In the genomic region with DNA sequence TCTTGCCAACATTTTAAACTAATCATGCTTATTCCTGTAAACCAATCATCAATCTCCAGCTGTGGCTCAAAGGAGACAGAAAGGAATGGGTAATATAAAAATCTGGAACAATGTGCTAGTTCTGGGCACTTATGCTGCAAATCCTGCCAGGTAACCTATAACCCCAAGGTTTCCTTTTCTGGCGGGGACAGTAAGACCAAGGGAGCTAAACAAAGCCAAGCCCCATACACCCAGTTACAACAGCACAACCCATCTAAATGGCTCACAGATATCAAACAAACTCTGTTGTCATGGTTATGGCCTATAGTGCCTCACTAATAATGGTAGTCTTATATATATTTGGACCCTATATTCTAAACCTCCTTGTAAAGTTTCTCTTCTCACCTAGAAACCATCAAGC, we compare ENCODE assay signal across 15 cellular contexts.
"Had no signal": no experiment of that assay in that cellular context is flagged by ENCODE, and none has a peak within 500 bp of the region (broad histone marks: within the 10 kb centered on the region; RNA-seq: fewer than 3 reads in every experiment).

No MANE protein-coding gene starts in this region.

- H3K4me1 Mint-ChIP-seq: activated CD4-positive, alpha-beta T cell treated with anti-CD3 and anti-CD28 coated beads, Interleukin-2, amount 10 ng/mL, durations not matched to agents 7 days and 5 days; stimulated activated effector memory CD8-positive, alpha-beta T cell treated with anti-CD3 and anti-CD28 coated beads, Interleukin-12 subunit alpha, Interleukin-12 subunit beta, amount 100 ng/mL, for 72 hours had no signal

- DNase-seq: activated CD4-positive, alpha-beta T cell treated with anti-CD3 and anti-CD28 coated beads, Interleukin-2, amount 10 ng/mL, durations not matched to agents 7 days and 5 days; activated CD4-positive, CD25-positive, alpha-beta regulatory T cell; activated effector memory CD4-positive, alpha-beta T cell treated with anti-CD3 and anti-CD28 coated beads, Interleukin-2, amount 50 U/mL, for 16 hours; caudate nucleus; colonic mucosa; effector memory CD4-positive, alpha-beta T cell; erythroblast; SK-N-SH; small intestine; substantia nigra; trophoblast cell had no signal

- ATAC-seq: stimulated activated effector memory CD8-positive, alpha-beta T cell treated with anti-CD3 and anti-CD28 coated beads, Interleukin-12 subunit alpha, Interleukin-12 subunit beta, amount 100 ng/mL, for 72 hours had no signal

- H3K4me3 ChIP-seq: colonic mucosa, hepatocyte, right atrium auricular region had no signal

- FAIRE-seq: small intestine, TTC549 had no signal

- H3K79me2 ChIP-seq: hepatocyte had no signal

- H3K27ac Mint-ChIP-seq: activated CD4-positive, alpha-beta T cell treated with anti-CD3 and anti-CD28 coated beads, Interleukin-2, amount 10 ng/mL, durations not matched to agents 7 days and 5 days; stimulated activated effector memory CD8-positive, alpha-beta T cell treated with anti-CD3 and anti-CD28 coated beads, Interleukin-12 subunit alpha, Interleukin-12 subunit beta, amount 100 ng/mL, for 72 hours had no signal

- H3K27me3 Mint-ChIP-seq: activated CD4-positive, alpha-beta T cell treated with anti-CD3 and anti-CD28 coated beads, Interleukin-2, amount 10 ng/mL, durations not matched to agents 7 days and 5 days had no signal

- H3K4me2 ChIP-seq: SK-N-SH had no signal

- H3K9ac ChIP-seq: SK-N-SH had no signal

- H3K27ac ChIP-seq: colonic mucosa, right atrium auricular region had no signal

- H3K4me3 Mint-ChIP-seq: activated CD4-positive, alpha-beta T cell treated with anti-CD3 and anti-CD28 coated beads, Interleukin-2, amount 10 ng/mL, durations not matched to agents 7 days and 5 days; stimulated activated effector memory CD8-positive, alpha-beta T cell treated with anti-CD3 and anti-CD28 coated beads, Interleukin-12 subunit alpha, Interleukin-12 subunit beta, amount 100 ng/mL, for 72 hours had no signal

- H3K36me3 ChIP-seq: colonic mucosa, right atrium auricular region had no signal

- H3K4me1 ChIP-seq: colonic mucosa, right atrium auricular region had no signal

- H3K9me3 ChIP-seq: colonic mucosa, right atrium auricular region had no signal

- H3K36me3 Mint-ChIP-seq: stimulated activated effector memory CD8-positive, alpha-beta T cell treated with anti-CD3 and anti-CD28 coated beads, Interleukin-12 subunit alpha, Interleukin-12 subunit beta, amount 100 ng/mL, for 72 hours had no signal

- H3K27me3 ChIP-seq: colonic mucosa, hepatocyte, right atrium auricular region had no signal
